In genomic region chr2:234395801-234396478, GRCh38 we compare ENCODE assay signal across 15 cellular contexts.
A peak's percentile ranks its signal among the peaks of the same experiment; 100 is the strongest.
DNase-seq lines count a peak whose midpoint lies in the region; ATAC-seq and TF ChIP-seq lines count a peak whose summit lies in the region.
"Had no signal": no experiment of that assay in that cellular context is flagged by ENCODE, and none has a peak within 500 bp of the region (broad histone marks: within the 10 kb centered on the region; RNA-seq: fewer than 3 reads in every experiment).

No MANE protein-coding gene starts in this region.

- H3K9me3 Mint-ChIP-seq in CD14-positive monocyte, result peaks cover 0 to 3% (median 0%) of the 10 kb centered on the region in 7 donors
- H3K9me3 Mint-ChIP-seq: activated naive CD4-positive, alpha-beta T cell treated with anti-CD3 and anti-CD28 coated beads for 36 hours; CD8-positive, alpha-beta memory T cell had no signal

- TF ChIP-seq CTCF in transverse colon (IDR thresholded peaks at IDR 0.05) (no peak), CD14-positive monocyte (IDR thresholded peaks at IDR 0.05) (no peak)

- in situ Hi-C loops in transverse colon (cut with MboI; ENCODE audit: low pct_ligation_motif_present in 1 of 4, low pct_unique_long_range_greater_than_20kb in 1 of 4, low sequenced_read_pairs in 3 of 4), result no loop called here

- no peaks in the 10 kb centered on the region for H3K9me3 ChIP-seq in transverse colon
- H3K9me3 ChIP-seq: colonic mucosa, mucosa of descending colon had no signal

- H3K4me3 Mint-ChIP-seq in CD14-positive monocyte, result no peak overlapping the region
- H3K4me3 Mint-ChIP-seq: activated CD4-positive, alpha-beta memory T cell treated with anti-CD3 and anti-CD28 coated beads, Interleukin-2, amount 10 ng/mL, durations not matched to agents 7 days and 5 days; activated naive CD4-positive, alpha-beta T cell treated with anti-CD3 and anti-CD28 coated beads for 36 hours; CD8-positive, alpha-beta memory T cell had no signal

- TF ChIP-seq EP300 in transverse colon (IDR thresholded peaks at IDR 0.05; ENCODE audit: low read depth), result no peak

- H3K27ac ChIP-seq in transverse colon, result no peak overlapping the region
- H3K27ac ChIP-seq: colonic mucosa, GM23248 had no signal

- no peaks in the 10 kb centered on the region for H3K4me1 ChIP-seq in transverse colon
- H3K4me1 ChIP-seq: colonic mucosa had no signal

- WGBS in transverse colon (ENCODE audit: low coverage in 1 of 2), 2 donors, result 71 to 100% methylated on average over 1 to 8 of the region's 8 CpGs

- peaks cover 4% of the 10 kb centered on the region for H3K4me1 Mint-ChIP-seq in CD14-positive monocyte

- H3K36me3 ChIP-seq in transverse colon, result no peaks in the 10 kb centered on the region
- H3K36me3 ChIP-seq: colonic mucosa had no signal

- H3K36me3 Mint-ChIP-seq in CD14-positive monocyte, result no peaks in the 10 kb centered on the region

- H3K27me3 Mint-ChIP-seq in CD14-positive monocyte (ENCODE audit: low read depth in 3 of 3), result peaks cover 5 to 14% (median 13%) of the 10 kb centered on the region in 3 donors
- H3K27me3 Mint-ChIP-seq: activated CD4-positive, alpha-beta memory T cell treated with anti-CD3 and anti-CD28 coated beads, Interleukin-2, amount 10 ng/mL, durations not matched to agents 7 days and 5 days; CD8-positive, alpha-beta memory T cell had no signal

- DNase-seq in DMS79 treated with DMSO at 0.1 percent for 48 hours (lab: John Stamatoyannopoulos, UW), result peak; percentile 88
- DNase-seq in NCI-H1694 (lab: John Stamatoyannopoulos, UW), result peak; percentile 95
- DNase-seq in NCI-H748 (lab: John Stamatoyannopoulos, UW; ENCODE audit: unreplicated experiment), result peak; percentile 99
- DNase-seq in myocyte (ENCODE audit: low read depth), result peak; percentile 97
- no peak for DNase-seq in transverse colon
- no peak for DNase-seq in CD14-positive monocyte (ENCODE audit: low spot score)
- DNase-seq: activated CD4-positive, alpha-beta memory T cell treated with anti-CD3 and anti-CD28 coated beads, Interleukin-2, amount 10 ng/mL, durations not matched to agents 7 days and 5 days; activated naive CD4-positive, alpha-beta T cell treated with anti-CD3 and anti-CD28 coated beads for 36 hours; CD8-positive, alpha-beta memory T cell; colonic mucosa; GM23248; mucosa of descending colon had no signal

- no peak overlapping the region for H3K4me3 ChIP-seq in transverse colon
- H3K4me3 ChIP-seq: colonic mucosa, GM23248, K562, mucosa of descending colon had no signal

- intact Hi-C loops in transverse colon (cut with DNase I; ENCODE audit: low total_unique reads), result no loop called here
- intact Hi-C loops in CD14-positive monocyte (cut with micrococcal nuclease), result no loop called here

- no peaks in the 10 kb centered on the region for H3K27me3 ChIP-seq in transverse colon
- H3K27me3 ChIP-seq: colonic mucosa had no signal

- H3K27ac Mint-ChIP-seq in CD14-positive monocyte, result peak overlapping the region in 1 of 7 donors; percentile 54
- H3K27ac Mint-ChIP-seq: activated CD4-positive, alpha-beta memory T cell treated with anti-CD3 and anti-CD28 coated beads, Interleukin-2, amount 10 ng/mL, durations not matched to agents 7 days and 5 days; activated naive CD4-positive, alpha-beta T cell treated with anti-CD3 and anti-CD28 coated beads for 36 hours had no signal

- no peak for ATAC-seq in GM21528 (IDR thresholded peaks at IDR 0.05; ENCODE audit: low FRiP score, unreplicated experiment)
- ATAC-seq in GM19035 (IDR thresholded peaks at IDR 0.05; ENCODE audit: unreplicated experiment), result no peak
- ATAC-seq: K562, mucosa of descending colon had no signal

- TF ChIP-seq POLR2A in transverse colon (IDR thresholded peaks at IDR 0.05), result no peak

Comparison
In these comparisons a context has a peak if more than half of its experiments do, and no peak if none do; other contexts are left out.
1. DNase-seq: peak in DMS79 treated with DMSO at 0.1 percent for 48 hours (single experiment), NCI-H1694 (single experiment), NCI-H748 (single experiment) and myocyte (single experiment); none in transverse colon (single experiment) and CD14-positive monocyte (single experiment).